In the genomic region with DNA sequence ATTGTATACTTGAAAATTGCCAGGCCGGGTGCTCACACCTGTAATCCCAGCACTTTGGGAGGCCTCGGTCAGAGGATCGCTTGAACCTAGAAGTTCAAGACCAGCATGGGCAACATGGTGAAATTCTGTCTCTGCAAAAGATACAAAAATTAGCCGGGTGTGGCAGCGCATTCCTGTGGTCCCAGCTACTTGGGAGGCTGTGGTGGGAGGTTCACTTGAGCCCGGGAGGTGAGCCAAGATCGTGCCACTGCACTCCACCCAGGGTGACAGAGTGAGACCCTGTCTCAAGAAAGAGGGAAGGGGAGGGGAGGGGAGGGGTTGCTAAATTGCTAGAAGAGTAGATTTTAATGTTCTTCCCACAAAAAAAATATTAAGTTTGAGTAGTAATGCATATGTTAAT, we compare ENCODE assay signal across 9 cellular contexts. TPM values are rescaled to one million over a fixed set of nuclear protein-coding genes. Genes with fewer than 3 reads are reported as not detected.
DNase-seq lines count a peak whose midpoint lies in the region; ATAC-seq and TF ChIP-seq lines count a peak whose summit lies in the region.
"Had no signal": no experiment of that assay in that cellular context is flagged by ENCODE, and none has a peak within 500 bp of the region (broad histone marks: within the 10 kb centered on the region; RNA-seq: fewer than 3 reads in every experiment).

No MANE protein-coding gene starts in this region.

- H3K36me3 ChIP-seq in GM06990 (ENCODE audit: control insufficient read depth, insufficient read depth, low read length) (peaks cover 10% of the 10 kb centered on the region), PC-3 (ENCODE audit: low read depth, low read length) (no peaks in the 10 kb centered on the region), trophoblast cell (ENCODE audit: control insufficient read depth in 1 of 2, insufficient read depth in 2 of 2, low read length in 2 of 2) (no peaks in the 10 kb centered on the region)

- H4K20me1 ChIP-seq in PC-3 (ENCODE audit: low read length): no peaks in the 10 kb centered on the region

- H3K9me2 ChIP-seq in PC-3 (replicated peaks; ENCODE audit: low read length): no peaks in the 10 kb centered on the region

- H3K79me2 ChIP-seq in PC-3 (ENCODE audit: low read length) (peaks cover 50% of the 10 kb centered on the region), trophoblast cell (ENCODE audit: control insufficient read depth, insufficient read depth, low read length, poor library complexity) (no peaks in the 10 kb centered on the region)

- H3K4me2 ChIP-seq in PC-3 (ENCODE audit: low read length) (peak overlapping the region; percentile 42), trophoblast cell (ENCODE audit: low read length) (no peak overlapping the region)

- H3K4me3 ChIP-seq in GM06990 (replicated peaks; ENCODE audit: low read depth, low read length): peak overlapping the region; percentile 22
- H3K4me3 ChIP-seq in PC-3 (ENCODE audit: low read length): no peak overlapping the region
- no peak overlapping the region for H3K4me3 ChIP-seq in cardiac fibroblast (replicated peaks in 1 of 2; ENCODE audit: low read depth in 2 of 2, low read length in 2 of 2)
- no peak overlapping the region for H3K4me3 ChIP-seq in trophoblast cell (ENCODE audit: low read depth, low read length)
- H3K4me3 ChIP-seq: skin epidermis had no signal

- H3K18ac ChIP-seq in trophoblast cell (ENCODE audit: low read length): no peak overlapping the region

- POLR2A ChIA-PET in PC-3 (lab: Charles Lee; ENCODE audit: unreplicated experiment): interaction anchor here (0.6 kb wide), 1 partner anchor 50 kb away, joined by 4 read pairs; no protein-coding TSS in a partner anchor

- intact Hi-C loops in PC-3 (cut with micrococcal nuclease) (no loop called here), posterior cingulate gyrus (cut with DNase I) (no loop called here)

- CTCF ChIA-PET in PC-3 (lab: Charles Lee): no interaction called here

- H3K23ac ChIP-seq in trophoblast cell (ENCODE audit: low read length): no peak overlapping the region

- peaks cover 28% of the 10 kb centered on the region for H3K4me1 ChIP-seq in PC-3 (ENCODE audit: insufficient read depth, low read length)
- H3K4me1 ChIP-seq in trophoblast cell (ENCODE audit: control insufficient read depth in 1 of 2, insufficient read depth in 2 of 2, low read length in 2 of 2): peaks cover 6 to 18% of the 10 kb centered on the region in 2 experiments

- H3K4ac ChIP-seq in trophoblast cell (ENCODE audit: low read depth, low read length): no peak overlapping the region

- TF ChIP-seq CTCF in GM06990 (IDR thresholded peaks at IDR 0.05; ENCODE audit: insufficient read depth, low read length, poor library complexity, severe bottlenecking): no peak
- TF ChIP-seq CTCF in PC-3 (conservative IDR thresholded peaks at IDR 0.05; ENCODE audit: low read depth, low read length): no peak
- TF ChIP-seq CTCF in cardiac fibroblast (IDR thresholded peaks at IDR 0.05; ENCODE audit: low read depth, low read length): no peak

- H3K9ac ChIP-seq in PC-3 (ENCODE audit: low read length) (no peak overlapping the region), trophoblast cell (ENCODE audit: low read length) (no peak overlapping the region)

- H2BK5ac ChIP-seq in trophoblast cell (ENCODE audit: low read depth, low read length, poor library complexity): no peak overlapping the region

- no peak overlapping the region for H4K12ac ChIP-seq in trophoblast cell (ENCODE audit: low read depth, low read length)

- peaks cover 2% of the 10 kb centered on the region for H3K79me1 ChIP-seq in trophoblast cell (ENCODE audit: low read length)

- H2BK12ac ChIP-seq in trophoblast cell (ENCODE audit: low read length): no peak overlapping the region

- ATAC-seq in PC-3: peak; percentile 68
- ATAC-seq in HG03175 (IDR thresholded peaks at IDR 0.05; ENCODE audit: unreplicated experiment): no peak

- no peak overlapping the region for H2AFZ ChIP-seq in PC-3 (ENCODE audit: low read length)
- no peak overlapping the region for H2AFZ ChIP-seq in trophoblast cell (ENCODE audit: insufficient read depth, low read length, poor library complexity)

- no TSS peak for BruUV-seq in PC-3 (replicated peaks; lab: Mats Ljungman, UMichigan)

- no peak overlapping the region for H4K91ac ChIP-seq in trophoblast cell (ENCODE audit: low read depth, low read length)

- no CpG with 5 or more reads among the region's 7 CpGs for WGBS in trophoblast cell (ENCODE audit: extremely low coverage, insufficient coverage, insufficient read length)

- H3K14ac ChIP-seq in trophoblast cell (ENCODE audit: low read length): no peak overlapping the region

- H2AK5ac ChIP-seq in trophoblast cell (ENCODE audit: low read length): no peak overlapping the region

- H3K9me3 ChIP-seq in PC-3 (ENCODE audit: low read length): no peaks in the 10 kb centered on the region
- H3K9me3 ChIP-seq in trophoblast cell (ENCODE audit: insufficient read depth, low read depth, low read length): no peaks in the 10 kb centered on the region

- DNase-seq in GM06990 (ENCODE audit: extremely low read depth, insufficient read length): no peak
- peak; percentile 56 for DNase-seq in PC-3
- peak; percentile 68 for DNase-seq in cardiac fibroblast (ENCODE audit: low read depth in 2 of 2)
- DNase-seq in trophoblast cell: peak; percentile 69 to 73
- DNase-seq in posterior cingulate gyrus: no peak
- DNase-seq in COLO668 (lab: John Stamatoyannopoulos, UW; ENCODE audit: unreplicated experiment): no peak
- no peak for DNase-seq in NCI-H2029 (lab: John Stamatoyannopoulos, UW)

- H3F3A ChIP-seq in PC-3 (ENCODE audit: low read length, unreplicated experiment): no peaks in the 10 kb centered on the region

- no peak overlapping the region for H3K27ac ChIP-seq in PC-3 (ENCODE audit: low read length)
- H3K27ac ChIP-seq in trophoblast cell (ENCODE audit: low read depth, low read length): no peak overlapping the region

- no peak overlapping the region for H4K8ac ChIP-seq in trophoblast cell (ENCODE audit: low read depth, low read length)

- no peaks in the 10 kb centered on the region for H3K27me3 ChIP-seq in GM06990 (replicated peaks; ENCODE audit: control insufficient read depth, insufficient read depth, low read length)
- H3K27me3 ChIP-seq in PC-3 (ENCODE audit: low read length): no peaks in the 10 kb centered on the region
- no peaks in the 10 kb centered on the region for H3K27me3 ChIP-seq in trophoblast cell (ENCODE audit: insufficient read depth, low read length)

- H2BK120ac ChIP-seq in trophoblast cell (ENCODE audit: insufficient read depth, low read length, poor library complexity): no peak overlapping the region

RNA-seq across cellular contexts. Expression of a gene that starts 53.2 kb away (rescaled TPM):
- 30.8 and 39.6 TPM in 2 replicates for total RNA-seq in PC-3 (2014; rRNA removed)
- 42.7 and 44.8 TPM in 2 replicates for polyA plus RNA-seq in trophoblast cell (2013)

Comparison
In these comparisons a context has a peak if more than half of its experiments do, and no peak if none do; other contexts are left out.
1. DNase-seq: peak in PC-3 (single experiment), cardiac fibroblast (2 of 2) and trophoblast cell (2 of 2); none in GM06990 (single experiment), posterior cingulate gyrus (0 of 10), COLO668 (single experiment) and NCI-H2029 (single experiment).